Comparison of ENCODE assay signal across 21 cellular contexts in the genomic region with DNA sequence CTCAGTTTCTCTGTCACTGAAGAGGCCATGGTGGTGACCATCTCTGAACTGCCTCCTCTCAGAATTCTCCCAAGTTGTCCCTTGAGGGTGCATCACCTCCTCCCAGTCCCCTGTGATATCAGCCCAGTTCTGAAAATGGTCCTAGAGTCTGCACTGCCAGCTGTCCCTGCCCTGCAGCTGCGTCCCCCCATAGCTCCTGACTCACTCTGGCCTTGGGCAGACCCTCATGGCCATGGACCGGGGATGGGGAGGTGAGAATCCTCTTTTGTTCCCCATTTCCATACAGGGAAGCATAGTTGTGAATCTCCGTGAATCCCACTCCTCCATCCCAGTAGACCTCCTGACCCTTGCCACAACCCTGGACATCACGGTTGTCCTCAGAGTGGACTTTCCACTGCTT. TPM values are rescaled to one million over a fixed set of nuclear protein-coding genes. Genes with fewer than 3 reads are reported as not detected.
DNase-seq lines count a peak whose midpoint lies in the region; ATAC-seq and TF ChIP-seq lines count a peak whose summit lies in the region.
"Had no signal": no experiment of that assay in that cellular context is flagged by ENCODE, and none has a peak within 500 bp of the region (broad histone marks: within the 10 kb centered on the region; RNA-seq: fewer than 3 reads in every experiment).

No MANE protein-coding gene starts in this region.

- H3K27me3 Mint-ChIP-seq in activated CD4-positive, alpha-beta memory T cell treated with anti-CD3 and anti-CD28 coated beads for 36 hours, result peaks cover 2% of the 10 kb centered on the region
- H3K27me3 Mint-ChIP-seq in neural progenitor cell (ENCODE audit: insufficient read depth, low read depth), result peaks cover 28% of the 10 kb centered on the region

- H3K9me3 ChIP-seq in aorta (ENCODE audit: control insufficient read depth, low read length) (no peaks in the 10 kb centered on the region), neural progenitor cell (ENCODE audit: low read depth) (no peaks in the 10 kb centered on the region)

- H2AFZ ChIP-seq in neural progenitor cell (replicated peaks), result no peak overlapping the region
- H2AFZ ChIP-seq: GM23338 had no signal

- TF ChIP-seq CTCF in neural progenitor cell (IDR thresholded peaks at IDR 0.05), result no peak

- CTCF ChIA-PET in activated CD4-positive, alpha-beta memory T cell treated with anti-CD3 and anti-CD28 coated beads for 36 hours (lab: Charles Lee), result interaction anchor here (1.6 kb wide), 1 partner anchor 81 kb away, joined by 4 read pairs; no protein-coding TSS in a partner anchor

- POLR2A ChIA-PET in activated CD4-positive, alpha-beta memory T cell treated with anti-CD3 and anti-CD28 coated beads for 36 hours (lab: Charles Lee), result no interaction called here

- H3K4me1 Mint-ChIP-seq in activated CD4-positive, alpha-beta memory T cell treated with anti-CD3 and anti-CD28 coated beads for 36 hours (ENCODE audit: low read depth), result peaks cover 64% of the 10 kb centered on the region
- H3K4me1 Mint-ChIP-seq in neural progenitor cell, result peaks cover 17% of the 10 kb centered on the region

- no peak overlapping the region for H3K4me3 Mint-ChIP-seq in activated CD4-positive, alpha-beta memory T cell treated with anti-CD3 and anti-CD28 coated beads for 36 hours
- no peak overlapping the region for H3K4me3 Mint-ChIP-seq in neural progenitor cell
- H3K4me3 Mint-ChIP-seq: GM23338 had no signal

- no peak overlapping the region for H3K4me2 ChIP-seq in neural progenitor cell
- H3K4me2 ChIP-seq: GM23338 had no signal

- H3K4me1 ChIP-seq in aorta (ENCODE audit: control insufficient read depth in 1 of 2, insufficient read depth in 2 of 2, low read length in 2 of 2) (no peaks in the 10 kb centered on the region), neural progenitor cell (peaks cover 15% of the 10 kb centered on the region)

- H3F3A ChIP-seq in neural progenitor cell (ENCODE audit: low read depth), result peaks cover 3% of the 10 kb centered on the region

- H3K27me3 ChIP-seq in aorta (ENCODE audit: control insufficient read depth in 1 of 2, insufficient read depth in 2 of 2, low read length in 1 of 2), result no peaks in the 10 kb centered on the region
- peaks cover 34% of the 10 kb centered on the region for H3K27me3 ChIP-seq in neural progenitor cell

- intact Hi-C loops in activated CD4-positive, alpha-beta memory T cell treated with anti-CD3 and anti-CD28 coated beads for 36 hours (cut with micrococcal nuclease), result loop anchor here (2.0 kb wide), 1 partner anchor 60 kb away; a partner anchor contains a TSS
- intact Hi-C loops in aorta (cut with DNase I), result no loop called here

- WGBS in aorta, 2 donors, result 59 to 71% methylated on average over 4 of the region's 4 CpGs

- H3K79me2 ChIP-seq in neural progenitor cell (ENCODE audit: low read depth), result no peaks in the 10 kb centered on the region

- no peak overlapping the region for H3K9ac ChIP-seq in neural progenitor cell

- DNase-seq in activated effector memory CD4-positive, alpha-beta T cell treated with anti-CD3 and anti-CD28 coated beads, Interleukin-2, amount 50 U/mL, for 16 hours, result peak; percentile 54
- no peak for DNase-seq in activated effector memory CD4-positive, alpha-beta T cell treated with Interleukin-2 at 50 U/mL for 16 hours
- DNase-seq in activated CD4-positive, alpha-beta memory T cell treated with anti-CD3 and anti-CD28 coated beads for 36 hours, result peak; percentile 7
- DNase-seq in mesenteric fat pad (ENCODE audit: low spot score) (peak; percentile 59), aorta (no peak), AG08395 (ENCODE audit: low spot score) (no peak), neural progenitor cell (ENCODE audit: low spot score) (no peak)
- DNase-seq: ACHN; Calu3; DMS79; NCI-H1417 treated with DMSO at 0.1 percent for 48 hours; NCI-H1930; NCI-H2171; NCI-H446; NK-92 treated with Interleukin-12 subunit alpha and Interleukin-12 subunit beta, amount 100 ng/mL, for 24 hours; OCI-M1; RPMI8226; SIG-M5 had no signal

- H3K36me3 Mint-ChIP-seq in activated CD4-positive, alpha-beta memory T cell treated with anti-CD3 and anti-CD28 coated beads for 36 hours, result peaks cover 7% of the 10 kb centered on the region
- no peaks in the 10 kb centered on the region for H3K36me3 Mint-ChIP-seq in neural progenitor cell

- H3K36me3 ChIP-seq in aorta (ENCODE audit: control insufficient read depth in 1 of 2, insufficient read depth in 2 of 2, low read length in 1 of 2) (no peaks in the 10 kb centered on the region), neural progenitor cell (no peaks in the 10 kb centered on the region)

- H3K27ac ChIP-seq in aorta (ENCODE audit: low read depth in 1 of 2, low read length in 2 of 2), result peak overlapping the region; percentile 31 to 65
- no peak overlapping the region for H3K27ac ChIP-seq in neural progenitor cell

- no peaks in the 10 kb centered on the region for H3K9me3 Mint-ChIP-seq in activated CD4-positive, alpha-beta memory T cell treated with anti-CD3 and anti-CD28 coated beads for 36 hours
- peaks cover 1% of the 10 kb centered on the region for H3K9me3 Mint-ChIP-seq in neural progenitor cell

- no peak for ATAC-seq in aorta (ENCODE audit: low FRiP score)
- ATAC-seq: GM23338, K562 had no signal

- H3K27ac Mint-ChIP-seq in activated CD4-positive, alpha-beta memory T cell treated with anti-CD3 and anti-CD28 coated beads for 36 hours, result peak overlapping the region; percentile 81
- H3K27ac Mint-ChIP-seq in neural progenitor cell, result no peak overlapping the region
- H3K27ac Mint-ChIP-seq: GM23338 had no signal

- H4K20me1 ChIP-seq in neural progenitor cell (ENCODE audit: low read depth), result no peaks in the 10 kb centered on the region

- H3K4me3 ChIP-seq in aorta (ENCODE audit: low read length in 2 of 2), result no peak overlapping the region
- H3K4me3 ChIP-seq in neural progenitor cell, result no peak overlapping the region
- H3K4me3 ChIP-seq: GM23338, K562 had no signal

RNA-seq across cellular contexts. Expression of a gene that starts 4.5 kb away (rescaled TPM):
- total RNA-seq in activated CD4-positive, alpha-beta memory T cell treated with anti-CD3 and anti-CD28 coated beads for 36 hours, result 1 to 10 TPM; 5.8 to 5.9 TPM
- total RNA-seq in mesenteric fat pad, result 0.29 TPM
- total RNA-seq in aorta, result 1 to 10 TPM; 2.2 to 2.8 TPM
- polyA plus RNA-seq in aorta, result 1 to 10 TPM; 3.4 to 5.4 TPM
- 0.09 and 0.11 TPM in 2 replicates for total RNA-seq in neural progenitor cell (ENCODE audit: low replicate concordance)

RNA-seq across cellular contexts. Expression of a gene that starts 46.3 kb away (rescaled TPM):
- not detected for total RNA-seq in activated CD4-positive, alpha-beta memory T cell treated with anti-CD3 and anti-CD28 coated beads for 36 hours
- total RNA-seq in mesenteric fat pad (not detected), aorta (not detected), neural progenitor cell (ENCODE audit: low replicate concordance) (not detected in 2 replicates)
- 1 to 10 TPM in 1 of 2 donors, not detected in 1; 2.3 TPM for polyA plus RNA-seq in aorta
- total RNA-seq: G401, GM23338, K562 had no signal
- polyA plus RNA-seq: GM23338, K562 had no signal

RNA-seq across cellular contexts. Expression of a gene that starts 59.7 kb away (rescaled TPM):
- under 1 TPM; 0.22 to 0.29 TPM for total RNA-seq in activated CD4-positive, alpha-beta memory T cell treated with anti-CD3 and anti-CD28 coated beads for 36 hours
- total RNA-seq in mesenteric fat pad, result not detected
- not detected for total RNA-seq in aorta
- polyA plus RNA-seq in aorta, result under 1 TPM in 1 of 2 donors, not detected in 1; 0.05 TPM
- total RNA-seq in neural progenitor cell (ENCODE audit: low replicate concordance), result not detected in 2 replicates
- total RNA-seq: G401 had no signal
- polyA plus RNA-seq: GM23338 had no signal

RNA-seq across cellular contexts. Expression of a gene that starts 59.8 kb away (rescaled TPM):
- 10 to 100 TPM; 48.0 to 51.0 TPM for total RNA-seq in activated CD4-positive, alpha-beta memory T cell treated with anti-CD3 and anti-CD28 coated beads for 36 hours
- 81.7 TPM for total RNA-seq in mesenteric fat pad
- 10 to 100 TPM; 58.7 to 70.6 TPM for total RNA-seq in aorta
- polyA plus RNA-seq in aorta, result 10 to 100 TPM; 25.8 to 27.3 TPM
- total RNA-seq in neural progenitor cell (ENCODE audit: low replicate concordance), result 37.7 and 41.3 TPM in 2 replicates

Comparison
In these comparisons a context has a peak if more than half of its experiments do, and no peak if none do; other contexts are left out.
1. DNase-seq: peak in activated effector memory CD4-positive, alpha-beta T cell treated with anti-CD3 and anti-CD28 coated beads, Interleukin-2, amount 50 U/mL, for 16 hours (single experiment), activated CD4-positive, alpha-beta memory T cell treated with anti-CD3 and anti-CD28 coated beads for 36 hours (single experiment) and mesenteric fat pad (single experiment); none in activated effector memory CD4-positive, alpha-beta T cell treated with Interleukin-2 at 50 U/mL for 16 hours (single experiment), aorta (0 of 2), AG08395 (single experiment) and neural progenitor cell (single experiment).